ENCODE assay signal across 22 cellular contexts in genomic region chr2:210132239-210132638, GRCh38.
"Had no signal": no experiment of that assay in that cellular context is flagged by ENCODE, and none has a peak within 500 bp of the region (broad histone marks: within the 10 kb centered on the region; RNA-seq: fewer than 3 reads in every experiment).

No MANE protein-coding gene starts in this region.

- ATAC-seq: activated CD4-positive, alpha-beta T cell treated with anti-CD3 and anti-CD28 coated beads for 36 hours; gastroesophageal sphincter; left ventricle myocardium superior; naive thymus-derived CD8-positive, alpha-beta T cell had no signal

- H3K27me3 Mint-ChIP-seq: activated B cell treated with CpG ODN at 0.5 μM for 24 hours; activated CD4-positive, alpha-beta T cell treated with anti-CD3 and anti-CD28 coated beads for 36 hours; activated naive CD4-positive, alpha-beta T cell treated with anti-CD3 and anti-CD28 coated beads, Interleukin-2, amount 10 ng/mL, durations not matched to agents 7 days and 5 days; naive thymus-derived CD8-positive, alpha-beta T cell; stimulated activated naive CD8-positive, alpha-beta T cell treated with anti-CD3 and anti-CD28 coated beads, Interleukin-15, Interleukin-2, amounts not matched to agents 100 ng/mL and 50 ng/mL, for 24 hours had no signal

- H3K27ac Mint-ChIP-seq: activated B cell treated with CpG ODN at 0.5 μM for 24 hours; activated CD4-positive, alpha-beta T cell treated with anti-CD3 and anti-CD28 coated beads for 36 hours; activated naive CD4-positive, alpha-beta T cell treated with anti-CD3 and anti-CD28 coated beads, Interleukin-2, amount 10 ng/mL, durations not matched to agents 7 days and 5 days; mesothelial cell of epicardium; neural progenitor cell; stimulated activated naive CD8-positive, alpha-beta T cell treated with anti-CD3 and anti-CD28 coated beads, Interleukin-15, Interleukin-2, amounts not matched to agents 100 ng/mL and 50 ng/mL, for 24 hours had no signal

- FAIRE-seq: bronchial epithelial cell had no signal

- H3K4me3 Mint-ChIP-seq: activated B cell treated with CpG ODN at 0.5 μM for 24 hours; activated CD4-positive, alpha-beta T cell treated with anti-CD3 and anti-CD28 coated beads for 36 hours; activated naive CD4-positive, alpha-beta T cell treated with anti-CD3 and anti-CD28 coated beads, Interleukin-2, amount 10 ng/mL, durations not matched to agents 7 days and 5 days; mesothelial cell of epicardium; naive thymus-derived CD8-positive, alpha-beta T cell; neural progenitor cell; stimulated activated naive CD8-positive, alpha-beta T cell treated with anti-CD3 and anti-CD28 coated beads, Interleukin-15, Interleukin-2, amounts not matched to agents 100 ng/mL and 50 ng/mL, for 24 hours had no signal

- H3K4me1 Mint-ChIP-seq: activated B cell treated with CpG ODN at 0.5 μM for 24 hours; activated naive CD4-positive, alpha-beta T cell treated with anti-CD3 and anti-CD28 coated beads, Interleukin-2, amount 10 ng/mL, durations not matched to agents 7 days and 5 days; mesothelial cell of epicardium; neural progenitor cell had no signal

- DNase-seq: activated B cell treated with CpG ODN at 0.5 μM for 24 hours; activated CD4-positive, alpha-beta T cell treated with anti-CD3 and anti-CD28 coated beads for 36 hours; activated CD4-positive, alpha-beta T cell treated with anti-CD3 and anti-CD28 coated beads, Interleukin-2, amount 50 U/mL, for 4 hours; activated CD8-positive, alpha-beta memory T cell treated with anti-CD3 and anti-CD28 coated beads for 24 hours; activated effector memory CD4-positive, alpha-beta T cell treated with anti-CD3 and anti-CD28 coated beads, Interleukin-2, amount 50 U/mL, for 16 hours; activated naive CD4-positive, alpha-beta T cell treated with anti-CD3 and anti-CD28 coated beads, Interleukin-2, amount 10 ng/mL, durations not matched to agents 7 days and 5 days; amygdala; cortex of kidney; head of caudate nucleus; hypothalamus; left ventricle myocardium superior; mammary epithelial cell; naive thymus-derived CD8-positive, alpha-beta T cell; spleen; stimulated activated CD4-positive, alpha-beta T cell treated with anti-CD3 and anti-CD28 coated beads, Interleukin-4, amount 100 ng/mL, for 24 hours; T1000; tibial artery had no signal

- H3K9me3 Mint-ChIP-seq: activated B cell treated with CpG ODN at 0.5 μM for 24 hours; activated naive CD4-positive, alpha-beta T cell treated with anti-CD3 and anti-CD28 coated beads, Interleukin-2, amount 10 ng/mL, durations not matched to agents 7 days and 5 days; neural progenitor cell had no signal
